ENCODE assay signal across 11 cellular contexts in genomic region chr17:68459030-68459376, GRCh38. TPM values are rescaled to one million over a fixed set of nuclear protein-coding genes. Genes with fewer than 3 reads are reported as not detected.
DNase-seq lines count a peak whose midpoint lies in the region; ATAC-seq and TF ChIP-seq lines count a peak whose summit lies in the region.
"Had no signal": no experiment of that assay in that cellular context is flagged by ENCODE, and none has a peak within 500 bp of the region (broad histone marks: within the 10 kb centered on the region; RNA-seq: fewer than 3 reads in every experiment).

No MANE protein-coding gene starts in this region.

- DNase-seq in left ventricle myocardium inferior (no peak), cardiac septum (ENCODE audit: low spot score) (no peak), OCI-LY7 (ENCODE audit: low spot score) (peak; percentile 47), smooth muscle cell (lab: John Stamatoyannopoulos, UW; ENCODE audit: unreplicated experiment) (no peak), NCI-H345 treated with DMSO at 0.1 percent for 48 hours (lab: John Stamatoyannopoulos, UW; ENCODE audit: unreplicated experiment) (no peak)
- no peak for DNase-seq in effector CD8-positive, alpha-beta T cell (lab: John Stamatoyannopoulos, UW)
- DNase-seq: activated effector memory CD4-positive, alpha-beta T cell treated with anti-CD3 and anti-CD28 coated beads, Interleukin-2, amount 50 U/mL, for 16 hours; NCI-H2171 treated with DMSO at 0.1 percent for 48 hours had no signal

- no peaks in the 10 kb centered on the region for H3K9me3 ChIP-seq in left ventricle myocardium inferior (replicated peaks)
- no peaks in the 10 kb centered on the region for H3K9me3 ChIP-seq in OCI-LY7 (ENCODE audit: low read length)
- H3K9me3 ChIP-seq in smooth muscle cell (replicated peaks; ENCODE audit: low read depth), result no peaks in the 10 kb centered on the region
- H3K9me3 ChIP-seq: gastroesophageal sphincter had no signal

- H3K27ac ChIP-seq in left ventricle myocardium inferior (replicated peaks) (peak overlapping the region; percentile 98), OCI-LY7 (ENCODE audit: low read depth, low read length, poor library complexity, severe bottlenecking) (peak overlapping the region; percentile 83), smooth muscle cell (ENCODE audit: low read depth) (no peak overlapping the region)

- no peaks in the 10 kb centered on the region for H3K36me3 ChIP-seq in left ventricle myocardium inferior
- no peaks in the 10 kb centered on the region for H3K36me3 ChIP-seq in OCI-LY7 (ENCODE audit: insufficient read depth, low read length)
- H3K36me3 ChIP-seq in smooth muscle cell (ENCODE audit: low read depth), result no peaks in the 10 kb centered on the region
- H3K36me3 ChIP-seq: gastroesophageal sphincter had no signal

- peak overlapping the region; percentile 92 for H3K4me2 ChIP-seq in OCI-LY7 (ENCODE audit: low read length)
- H3K4me2 ChIP-seq in smooth muscle cell, result no peak overlapping the region

- no peaks in the 10 kb centered on the region for H3K27me3 ChIP-seq in left ventricle myocardium inferior (ENCODE audit: low read depth)
- no peaks in the 10 kb centered on the region for H3K27me3 ChIP-seq in smooth muscle cell (ENCODE audit: low read depth)
- H3K27me3 ChIP-seq: gastroesophageal sphincter had no signal

- H3K4me3 ChIP-seq in left ventricle myocardium inferior (no peak overlapping the region), OCI-LY7 (ENCODE audit: low read depth, low read length, poor library complexity, severe bottlenecking) (peak overlapping the region; percentile 67), smooth muscle cell (no peak overlapping the region)

- no TSS peak for BruUV-seq in OCI-LY7 (replicated peaks; lab: Mats Ljungman, UMichigan)

- no peak overlapping the region for H3K9ac ChIP-seq in smooth muscle cell (ENCODE audit: low read depth)

- intact Hi-C loops in left ventricle myocardium inferior (cut with micrococcal nuclease), result no loop called here
- intact Hi-C loops in cardiac septum (cut with DNase I), result loop anchor here (5.0 kb wide), 1 partner anchor 212 kb away; the partner anchor contains the start of gene AMZ2
- intact Hi-C loops in OCI-LY7 (cut with micrococcal nuclease; ENCODE audit: unreplicated experiment), result loop anchor here (2.0 kb wide), 1 partner anchor 168 kb away; the partner anchor contains the start of genes ARSG and SLC16A6

- POLR2A ChIA-PET in OCI-LY7 (lab: Charles Lee), result interaction anchor here (0.6 to 7.6 kb wide), 23 partner anchors 9 to 747 kb away, joined by 3 to 138 read pairs (median 9); partner anchors contain the start of genes AMZ2, ARSG and SLC16A6

- H4K20me1 ChIP-seq in OCI-LY7 (ENCODE audit: insufficient read depth, low read length) (no peaks in the 10 kb centered on the region), smooth muscle cell (ENCODE audit: low read depth) (peaks cover 24% of the 10 kb centered on the region)

- H2AFZ ChIP-seq in OCI-LY7 (ENCODE audit: low read length) (peak overlapping the region; percentile 84), smooth muscle cell (ENCODE audit: low read depth) (peak overlapping the region; percentile 25)

- H3K4me1 ChIP-seq in left ventricle myocardium inferior (peaks cover 76% of the 10 kb centered on the region), OCI-LY7 (ENCODE audit: insufficient read depth, low read length, poor library complexity, severe bottlenecking) (peaks cover 78% of the 10 kb centered on the region), smooth muscle cell (ENCODE audit: low read depth) (peaks cover 3% of the 10 kb centered on the region)

- H3K79me2 ChIP-seq in OCI-LY7 (ENCODE audit: insufficient read depth, low read depth, low read length), result peaks cover 7% of the 10 kb centered on the region; the same call in 1 of the 2 replicates
- H3K79me2 ChIP-seq in smooth muscle cell (ENCODE audit: low read depth), result peaks cover 17% of the 10 kb centered on the region

- peaks cover 19% of the 10 kb centered on the region for H3F3A ChIP-seq in smooth muscle cell (ENCODE audit: low read depth)

- no peak for TF ChIP-seq CTCF in left ventricle myocardium inferior (IDR thresholded peaks at IDR 0.05; ENCODE audit: borderline replicate concordance)
- no peak for TF ChIP-seq CTCF in OCI-LY7 (conservative IDR thresholded peaks at IDR 0.05; ENCODE audit: low read length)
- TF ChIP-seq CTCF in smooth muscle cell (IDR thresholded peaks at IDR 0.05; ENCODE audit: borderline replicate concordance, insufficient read depth, poor library complexity, severe bottlenecking), result no peak

- no peaks in the 10 kb centered on the region for H3K9me2 ChIP-seq in OCI-LY7 (ENCODE audit: insufficient read depth, low read length)

- peak; percentile 24 for ATAC-seq in GM21717 (IDR thresholded peaks at IDR 0.05; ENCODE audit: unreplicated experiment)
- no peak for ATAC-seq in HG02970 (IDR thresholded peaks at IDR 0.05; ENCODE audit: low FRiP score, unreplicated experiment)
- ATAC-seq: gastroesophageal sphincter had no signal

- CTCF ChIA-PET in OCI-LY7 (lab: Charles Lee; ENCODE audit: unreplicated experiment), result interaction anchor here (0.9 to 1.3 kb wide), 4 partner anchors 17 to 273 kb away, joined by 3 to 4 read pairs (median 3); no protein-coding TSS in a partner anchor

- 71% methylated on average over 1 of the region's 1 CpG for WGBS in smooth muscle cell (ENCODE audit: low lambda C conversion rate)

RNA-seq across cellular contexts. Expression of gene WIPI1, which starts 1.7 kb away (rescaled TPM):
- 89.9 TPM for total RNA-seq in left ventricle myocardium inferior
- 148 TPM for total RNA-seq in cardiac septum
- total RNA-seq in OCI-LY7 (2014; rRNA removed; shearing (Covaris generic)), result 31.7 and 34.4 TPM in 2 replicates
- 43.5 and 59.2 TPM in 2 replicates for total RNA-seq in OCI-LY7 (2022)
- total RNA-seq in smooth muscle cell, result 177 and 196 TPM in 2 replicates
- polyA plus RNA-seq in smooth muscle cell, result 169 and 188 TPM in 2 replicates

RNA-seq across cellular contexts. Expression of gene PRKAR1A, which starts 53.2 kb away (rescaled TPM):
- total RNA-seq in left ventricle myocardium inferior (733 TPM), cardiac septum (967 TPM), OCI-LY7 (2022) (332 and 359 TPM in 2 replicates), smooth muscle cell (340 and 393 TPM in 2 replicates)
- total RNA-seq in OCI-LY7 (2014; rRNA removed; shearing (Covaris generic)), result 158 and 228 TPM in 2 replicates
- polyA plus RNA-seq in smooth muscle cell, result 274 and 302 TPM in 2 replicates
